Comparison of ENCODE assay signal across 8 cellular contexts in the genomic region with DNA sequence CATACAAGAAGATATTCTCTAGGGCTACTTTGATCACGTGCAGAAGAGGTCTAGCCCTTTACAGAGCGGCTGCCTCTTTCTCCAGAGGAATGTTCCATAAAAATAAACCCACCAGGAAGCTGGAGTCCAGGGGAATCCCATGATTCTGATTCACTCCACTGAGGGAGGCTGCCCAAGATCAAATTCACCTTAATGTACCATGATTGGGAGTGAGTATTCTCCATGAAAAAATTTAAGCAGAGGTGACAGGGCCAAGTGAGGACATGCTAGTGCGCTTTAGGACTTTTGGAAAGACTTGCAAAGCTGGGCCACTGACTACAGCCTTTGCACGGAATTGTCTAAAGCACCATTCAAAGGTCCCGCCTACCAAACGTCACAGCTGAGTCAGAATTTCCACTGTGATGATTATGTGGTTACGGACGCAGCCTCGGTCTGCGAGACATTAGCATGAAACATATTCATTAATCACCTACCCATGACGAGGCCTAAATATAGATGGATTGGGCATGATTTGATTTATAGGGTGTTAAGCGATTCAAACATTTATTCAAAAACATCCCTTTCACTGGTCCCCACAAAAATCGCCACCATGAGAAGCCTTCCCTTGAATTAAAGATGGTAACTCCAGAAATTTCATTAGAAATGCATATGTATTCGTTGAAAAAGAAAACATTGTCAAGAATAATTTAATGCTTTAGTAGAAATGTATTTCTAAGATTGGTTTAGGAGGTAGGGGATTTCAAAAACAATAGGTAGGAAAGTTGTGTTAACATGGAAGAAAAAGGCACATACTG.
DNase-seq lines count a peak whose midpoint lies in the region; ATAC-seq, FAIRE-seq and TF ChIP-seq lines count a peak whose summit lies in the region.

No MANE protein-coding gene starts in this region.

- H3K4me1 Mint-ChIP-seq in CD8-positive, alpha-beta memory T cell, result no peaks in the 10 kb centered on the region

- H3K27ac ChIP-seq in SJSA1, result peak overlapping the region; percentile 89
- no peak overlapping the region for H3K27ac ChIP-seq in CD8-positive, alpha-beta memory T cell (ENCODE audit: low read depth, low read length)

- no peak overlapping the region for H3K4me3 Mint-ChIP-seq in CD8-positive, alpha-beta memory T cell

- H3K9me3 Mint-ChIP-seq in CD8-positive, alpha-beta memory T cell, result no peaks in the 10 kb centered on the region

- DNase-seq in GM10248 (ENCODE audit: extremely low spot score) (peak; percentile 42), SJSA1 (ENCODE audit: low read depth in 1 of 2, low spot score in 2 of 2) (peak; percentile 92 to 93), OCI-M1 (lab: John Stamatoyannopoulos, UW) (no peak), ecto neural progenitor cell (ENCODE audit: low spot score) (no peak)
- DNase-seq in CD8-positive, alpha-beta memory T cell, result no peak
- DNase-seq in activated CD8-positive, alpha-beta memory T cell treated with anti-CD3 and anti-CD28 coated beads for 24 hours, result no peak

- no peaks in the 10 kb centered on the region for H3K27me3 Mint-ChIP-seq in CD8-positive, alpha-beta memory T cell

- H3K36me3 Mint-ChIP-seq in CD8-positive, alpha-beta memory T cell, result peaks cover 0 to 4% (median 0%) of the 10 kb centered on the region in 3 donors

- FAIRE-seq in islet of Langerhans (lab: Jason Lieb, UNC), result peak; percentile 41

- TF ChIP-seq CTCF in GM10248 (IDR thresholded peaks at IDR 0.05; ENCODE audit: control extremely low read depth, extremely low read depth, low read depth, missing control alignments), result no peak

- H3K9me3 ChIP-seq in SJSA1 (replicated peaks), result no peaks in the 10 kb centered on the region
- no peaks in the 10 kb centered on the region for H3K9me3 ChIP-seq in CD8-positive, alpha-beta memory T cell (ENCODE audit: low read length)

- ATAC-seq in HG02588 (IDR thresholded peaks at IDR 0.05; ENCODE audit: unreplicated experiment), result peak; percentile 83

- H3K36me3 ChIP-seq in SJSA1, result no peaks in the 10 kb centered on the region; the same call in 1 of the 2 replicates
- no peaks in the 10 kb centered on the region for H3K36me3 ChIP-seq in CD8-positive, alpha-beta memory T cell (ENCODE audit: insufficient read depth, low read length)

- H3K4me3 ChIP-seq in SJSA1, result no peak overlapping the region
- no peak overlapping the region for H3K4me3 ChIP-seq in CD8-positive, alpha-beta memory T cell (ENCODE audit: low read length)

- no peaks in the 10 kb centered on the region for H3K27me3 ChIP-seq in SJSA1 (replicated peaks)
- H3K27me3 ChIP-seq in CD8-positive, alpha-beta memory T cell (ENCODE audit: insufficient read depth, low read length, poor library complexity, severe bottlenecking), result no peaks in the 10 kb centered on the region

- POLR2A ChIA-PET in GM10248 (lab: Yijun Ruan, JAX), result no interaction called here
- POLR2A ChIA-PET in CD8-positive, alpha-beta memory T cell (lab: Charles Lee), result no interaction called here

- peaks cover 60% of the 10 kb centered on the region for H3K4me1 ChIP-seq in SJSA1 (replicated peaks)
- no peaks in the 10 kb centered on the region for H3K4me1 ChIP-seq in CD8-positive, alpha-beta memory T cell (ENCODE audit: insufficient read depth, low read length)

- no peak overlapping the region for H3K27ac Mint-ChIP-seq in CD8-positive, alpha-beta memory T cell

- CTCF ChIA-PET in GM10248 (lab: Yijun Ruan, JAX), result interaction anchor here (0.8 to 2.4 kb wide), 3 partner anchors 10 to 27 kb away, joined by 3 to 5 read pairs (median 3); no protein-coding TSS in a partner anchor
- CTCF ChIA-PET in CD8-positive, alpha-beta memory T cell (lab: Charles Lee), result no interaction called here

Comparison
In these comparisons a context has a peak if more than half of its experiments do, and no peak if none do; other contexts are left out.
1. DNase-seq: peak in GM10248 (single experiment) and SJSA1 (2 of 2); none in OCI-M1 (single experiment), ecto neural progenitor cell (single experiment), CD8-positive, alpha-beta memory T cell (0 of 5) and activated CD8-positive, alpha-beta memory T cell treated with anti-CD3 and anti-CD28 coated beads for 24 hours (single experiment).